In the genomic region with DNA sequence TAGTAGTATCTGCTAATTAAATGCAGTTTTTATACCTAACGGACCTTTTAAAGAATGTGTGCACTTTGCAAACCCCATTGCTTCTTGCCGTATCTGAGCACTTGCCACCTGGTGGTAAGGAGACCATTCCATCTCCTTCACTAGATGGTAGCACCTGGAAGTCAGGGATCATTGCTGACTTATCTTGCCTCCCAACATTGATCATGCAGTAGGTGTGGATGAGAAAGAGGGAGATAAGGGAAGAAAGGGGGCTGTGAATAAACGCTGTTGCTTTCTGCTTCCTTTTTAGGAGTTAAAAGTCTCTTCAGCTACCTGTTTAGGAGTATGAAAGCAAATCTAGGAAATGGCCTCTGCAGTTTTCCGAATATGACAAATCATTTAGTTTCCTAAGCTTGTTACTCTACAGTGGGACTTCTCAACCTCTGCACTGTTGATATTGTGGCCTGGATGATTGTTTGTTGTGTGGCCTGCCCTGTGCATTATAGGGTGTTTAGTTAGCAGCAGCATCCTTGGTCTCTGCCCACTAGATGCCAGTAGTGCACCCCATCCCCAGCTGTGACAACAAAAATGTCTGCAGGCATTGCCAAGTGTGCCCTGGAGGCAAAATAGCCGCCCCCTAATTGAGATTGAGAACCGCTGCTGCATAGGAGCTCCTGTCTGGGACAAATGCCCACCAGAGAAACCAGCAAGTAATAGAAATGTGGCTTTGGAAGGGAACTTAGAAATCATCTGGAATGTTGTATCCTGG, we compare ENCODE assay signal across 7 cellular contexts. TPM values are rescaled to one million over a fixed set of nuclear protein-coding genes. Genes with fewer than 3 reads are reported as not detected.
A peak's percentile ranks its signal among the peaks of the same experiment; 100 is the strongest.
DNase-seq lines count a peak whose midpoint lies in the region; ATAC-seq and TF ChIP-seq lines count a peak whose summit lies in the region.

No MANE protein-coding gene starts in this region.

- H3K27ac ChIP-seq in upper lobe of left lung, result peak overlapping the region in 1 of 4 donors; percentile 40

- H3K27ac Mint-ChIP-seq in activated naive CD8-positive, alpha-beta T cell treated with anti-CD3 and anti-CD28 coated beads, Interleukin-2, amount 50 U/mL, for 24 hours, result no peak overlapping the region

- H3K4me1 Mint-ChIP-seq in activated naive CD8-positive, alpha-beta T cell treated with anti-CD3 and anti-CD28 coated beads, Interleukin-2, amount 50 U/mL, for 24 hours, result peaks cover 11% of the 10 kb centered on the region

- WGBS in upper lobe of left lung, 2 donors, result 51 to 52% methylated on average over 6 of the region's 6 CpGs

- no peaks in the 10 kb centered on the region for H3K36me3 Mint-ChIP-seq in activated naive CD8-positive, alpha-beta T cell treated with anti-CD3 and anti-CD28 coated beads, Interleukin-2, amount 50 U/mL, for 24 hours (ENCODE audit: low read depth)

- no peaks in the 10 kb centered on the region for H3K36me3 ChIP-seq in upper lobe of left lung

- in situ Hi-C loops in G401 (cut with HindIII; ENCODE audit: low sequenced_read_pairs), result no loop called here

- H3K9me3 ChIP-seq in upper lobe of left lung, result no peaks in the 10 kb centered on the region

- DNase-seq in G401 (ENCODE audit: low spot score) (peak; percentile 9), inferior parietal cortex (ENCODE audit: extremely low spot score) (peak; percentile 72), upper lobe of left lung (peak in 1 of 2 donors; percentile 46), mesenteric fat pad (ENCODE audit: low spot score) (no peak)
- no peak for DNase-seq in activated naive CD8-positive, alpha-beta T cell treated with anti-CD3 and anti-CD28 coated beads, Interleukin-2, amount 50 U/mL, for 24 hours

- H3K9me3 Mint-ChIP-seq in activated naive CD8-positive, alpha-beta T cell treated with anti-CD3 and anti-CD28 coated beads, Interleukin-2, amount 50 U/mL, for 24 hours, result peaks cover 6% of the 10 kb centered on the region

- H3K4me3 ChIP-seq in upper lobe of left lung, result no peak overlapping the region

- ATAC-seq in GM19438 (IDR thresholded peaks at IDR 0.05; ENCODE audit: low read depth, unreplicated experiment), result peak; percentile 57
- ATAC-seq in HG03442 (IDR thresholded peaks at IDR 0.05; ENCODE audit: unreplicated experiment), result peak; percentile 30
- ATAC-seq in activated naive CD8-positive, alpha-beta T cell treated with anti-CD3 and anti-CD28 coated beads, Interleukin-2, amount 50 U/mL, for 24 hours, result peak; percentile 71
- peak in 1 of 2 donors; percentile 70 for ATAC-seq in upper lobe of left lung (ENCODE audit: low FRiP score in 2 of 2)

- no peak overlapping the region for H3K4me3 Mint-ChIP-seq in activated naive CD8-positive, alpha-beta T cell treated with anti-CD3 and anti-CD28 coated beads, Interleukin-2, amount 50 U/mL, for 24 hours

- peaks cover 27 to 47% (median 41%) of the 10 kb centered on the region in 4 donors for H3K4me1 ChIP-seq in upper lobe of left lung

- TF ChIP-seq POLR2A in upper lobe of left lung (IDR thresholded peaks at IDR 0.05), result no peak

- peaks cover 2% of the 10 kb centered on the region for H3K27me3 Mint-ChIP-seq in activated naive CD8-positive, alpha-beta T cell treated with anti-CD3 and anti-CD28 coated beads, Interleukin-2, amount 50 U/mL, for 24 hours

- H3K27me3 ChIP-seq in upper lobe of left lung, result no peaks in the 10 kb centered on the region

- TF ChIP-seq EP300 in upper lobe of left lung (IDR thresholded peaks at IDR 0.05), result no peak

- TF ChIP-seq CTCF in upper lobe of left lung (IDR thresholded peaks at IDR 0.05), result peak in 5 of 6 experiments; percentile 9 to 40 (median 27)

RNA-seq across cellular contexts. Expression of a gene that starts 38.8 kb away (rescaled TPM):
- total RNA-seq in G401 (2014; rRNA removed; shearing (Covaris generic)), result 5.7 and 26.7 TPM in 2 replicates
- total RNA-seq in upper lobe of left lung (10 to 100 TPM; 47.1 to 77.6 (median 56.9) TPM), mesenteric fat pad (30.2 TPM)

Comparison
In these comparisons a context has a peak if more than half of its experiments do, and no peak if none do; other contexts are left out.
1. DNase-seq: peak in G401 (single experiment) and inferior parietal cortex (single experiment); none in activated naive CD8-positive, alpha-beta T cell treated with anti-CD3 and anti-CD28 coated beads, Interleukin-2, amount 50 U/mL, for 24 hours (single experiment) and mesenteric fat pad (single experiment).